ENCODE assay signal across 1 cellular context in genomic region chr12:114935658-114936057, GRCh38.
TF ChIP-seq lines count a peak whose summit lies in the region.

No MANE protein-coding gene starts in this region.

TF ChIP-seq in SK-N-SH treated with all-trans-retinoic acid at 6 μM for 48 hours, 23 proteins besides CTCF, POLR2A, EP300 and RAD21 (continued from another document):
- TF ChIP-seq TSHZ2 (CRISPR knock-in tag; IDR thresholded peaks at IDR 0.05) = no peak
- no peak for TF ChIP-seq RARB (CRISPR knock-in tag; IDR thresholded peaks at IDR 0.05)
